Comparison of ENCODE assay signal across 1 cellular context in genomic region chr5:87122171-87122977, GRCh38.
TF ChIP-seq lines count a peak whose summit lies in the region.

No MANE protein-coding gene starts in this region.

TF ChIP-seq in SK-N-SH, 30 proteins besides CTCF, POLR2A, EP300 and RAD21 (continued from another document):
- TF ChIP-seq RCOR1 (IDR thresholded peaks at IDR 0.05; ENCODE audit: low read length) (no peak), TEAD4 (IDR thresholded peaks at IDR 0.05; ENCODE audit: borderline replicate concordance, insufficient read depth) (no peak), NRF1 (IDR thresholded peaks at IDR 0.05; ENCODE audit: low read depth, low read length) (no peak), USF2 (IDR thresholded peaks at IDR 0.05; ENCODE audit: borderline replicate concordance, low read depth, low read length) (no peak), YY1 (IDR thresholded peaks at IDR 0.05; ENCODE audit: low read depth) (no peak), JUND (IDR thresholded peaks at IDR 0.05) (no peak), SMC3 (IDR thresholded peaks at IDR 0.05; ENCODE audit: low read depth, low read length) (no peak), MEF2A (IDR thresholded peaks at IDR 0.05; ENCODE audit: borderline replicate concordance, low read depth) (no peak), TCF12 (IDR thresholded peaks at IDR 0.05) (no peak), FOXM1 (IDR thresholded peaks at IDR 0.05; ENCODE audit: low read depth) (no peak), CHD2 (IDR thresholded peaks at IDR 0.05; ENCODE audit: low read length, partially characterized antibody) (no peak)
